11 cellular contexts compared by ENCODE assay signal in genomic region chr20:57661201-57662027, GRCh38. TPM values are rescaled to one million over a fixed set of nuclear protein-coding genes. Genes with fewer than 3 reads are reported as not detected.
DNase-seq lines count a peak whose midpoint lies in the region; ATAC-seq and FAIRE-seq lines count a peak whose summit lies in the region.
"Had no signal": no experiment of that assay in that cellular context is flagged by ENCODE, and none has a peak within 500 bp of the region (broad histone marks: within the 10 kb centered on the region; RNA-seq: fewer than 3 reads in every experiment).

No MANE protein-coding gene starts in this region.

- no peak for FAIRE-seq in GM19239 (lab: Jason Lieb, UNC)

- no peaks in the 10 kb centered on the region for H3K9me3 ChIP-seq in T-helper 17 cell (ENCODE audit: control insufficient read depth, low read length, poor library complexity, severe bottlenecking)

- H3K27me3 Mint-ChIP-seq in T-helper 17 cell: no peaks in the 10 kb centered on the region

- peaks cover 2% of the 10 kb centered on the region for H3K36me3 Mint-ChIP-seq in T-helper 17 cell (ENCODE audit: low read depth)

- no peak overlapping the region for H3K27ac Mint-ChIP-seq in T-helper 17 cell

- no peak for ATAC-seq in activated CD4-positive, CD25-positive, alpha-beta regulatory T cell treated with anti-CD3 and anti-CD28 coated beads, Interleukin-2, amount 50 U/mL, for 24 hours
- ATAC-seq in T-helper 17 cell (no peak), left colon (no peak), HG03442 (IDR thresholded peaks at IDR 0.05; ENCODE audit: unreplicated experiment) (no peak)

- intact Hi-C loops in left colon (cut with DNase I, micrococcal nuclease): no loop called here

- DNase-seq in activated CD4-positive, CD25-positive, alpha-beta regulatory T cell treated with anti-CD3 and anti-CD28 coated beads, Interleukin-2, amount 50 U/mL, for 72 hours: peak; percentile 18
- peak in 2 of 3 donors; percentile 3 to 7 for DNase-seq in T-helper 17 cell
- DNase-seq in left colon: peak; percentile 4 to 20
- peak; percentile 24 for DNase-seq in superior temporal gyrus (ENCODE audit: extremely low spot score)
- DNase-seq in HPDE6-E6E7 (ENCODE audit: extremely low spot score): no peak
- DNase-seq in GM19239 (ENCODE audit: insufficient read length, low spot score): no peak
- DNase-seq: NCI-H1105 treated with DMSO at 0.1 percent for 48 hours, NCI-H82 had no signal

- H3K4me3 Mint-ChIP-seq in T-helper 17 cell: no peak overlapping the region

- peaks cover 9% of the 10 kb centered on the region for H3K4me1 Mint-ChIP-seq in T-helper 17 cell

RNA-seq across cellular contexts. Expression of gene ZBP1, which starts 41.2 kb away (rescaled TPM):
- total RNA-seq in T-helper 17 cell (10 to 100 TPM; 38.6 to 41.0 TPM), left colon (1 to 10 TPM; 4.0 to 6.8 TPM)
- total RNA-seq: epithelial cell of proximal tubule had no signal

RNA-seq across cellular contexts. Expression of gene PMEPA1, which starts 48.4 kb away (rescaled TPM):
- 1 to 10 TPM; 4.5 to 5.8 TPM for total RNA-seq in T-helper 17 cell
- total RNA-seq in left colon: 10 to 100 TPM; 15.0 to 41.6 TPM

Comparison
In these comparisons a context has a peak if more than half of its experiments do, and no peak if none do; other contexts are left out.
1. DNase-seq: peak in activated CD4-positive, CD25-positive, alpha-beta regulatory T cell treated with anti-CD3 and anti-CD28 coated beads, Interleukin-2, amount 50 U/mL, for 72 hours (single experiment), T-helper 17 cell (2 of 3), left colon (2 of 2) and superior temporal gyrus (single experiment); none in HPDE6-E6E7 (single experiment) and GM19239 (single experiment).
2. RNA of gene ZBP1, which starts 41.2 kb away (total RNA-seq): 38.6 to 41.0 TPM in T-helper 17 cell; 4.0 to 6.8 TPM in left colon; every median in the first group is over 4 times any median in the second.